In the genomic region with DNA sequence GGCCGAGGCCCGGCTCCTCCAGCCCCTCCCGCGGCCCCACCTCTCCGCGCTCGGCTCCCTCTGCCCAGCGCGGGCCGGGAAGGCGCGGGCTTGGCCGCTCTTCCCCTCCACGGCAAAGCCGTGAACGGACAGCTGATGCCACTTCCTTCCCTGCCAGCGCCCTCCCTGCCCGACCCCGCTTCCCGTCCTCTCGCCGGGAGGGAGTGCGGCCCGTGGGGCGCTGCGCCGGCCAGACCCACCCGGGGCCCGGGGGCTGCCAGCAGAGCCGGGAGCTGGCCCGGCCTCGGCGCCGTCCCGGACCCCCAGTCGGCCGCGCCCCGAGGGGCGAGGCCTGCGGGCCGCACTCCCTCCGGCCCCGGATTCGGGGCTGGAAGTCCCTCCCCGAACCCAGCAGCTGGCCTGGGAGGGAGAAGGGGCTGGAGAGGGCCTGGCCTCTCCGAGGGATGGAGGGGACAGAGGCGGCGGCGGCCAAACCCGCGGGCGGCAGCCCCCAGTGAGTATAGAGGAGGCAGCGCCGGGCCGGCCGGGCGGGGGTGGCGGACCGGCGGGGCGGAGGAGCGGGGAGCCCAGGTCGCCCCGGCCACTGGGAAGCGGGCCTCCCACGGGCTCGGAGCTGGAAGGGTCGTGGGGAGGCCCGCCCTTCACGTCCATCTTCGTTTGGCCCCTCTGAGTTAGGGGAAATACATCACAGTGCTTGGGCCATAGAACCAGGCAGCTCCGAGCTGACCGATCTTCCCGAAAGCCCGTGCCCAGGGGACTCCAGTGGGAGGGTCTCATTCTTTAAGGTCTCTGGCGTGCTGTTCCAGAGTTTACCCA, we compare ENCODE assay signal across 8 cellular contexts. TPM values are rescaled to one million over a fixed set of nuclear protein-coding genes. Genes with fewer than 3 reads are reported as not detected.
A peak's percentile ranks its signal among the peaks of the same experiment; 100 is the strongest.
DNase-seq lines count a peak whose midpoint lies in the region; ATAC-seq and TF ChIP-seq lines count a peak whose summit lies in the region.

A gene with protein sequence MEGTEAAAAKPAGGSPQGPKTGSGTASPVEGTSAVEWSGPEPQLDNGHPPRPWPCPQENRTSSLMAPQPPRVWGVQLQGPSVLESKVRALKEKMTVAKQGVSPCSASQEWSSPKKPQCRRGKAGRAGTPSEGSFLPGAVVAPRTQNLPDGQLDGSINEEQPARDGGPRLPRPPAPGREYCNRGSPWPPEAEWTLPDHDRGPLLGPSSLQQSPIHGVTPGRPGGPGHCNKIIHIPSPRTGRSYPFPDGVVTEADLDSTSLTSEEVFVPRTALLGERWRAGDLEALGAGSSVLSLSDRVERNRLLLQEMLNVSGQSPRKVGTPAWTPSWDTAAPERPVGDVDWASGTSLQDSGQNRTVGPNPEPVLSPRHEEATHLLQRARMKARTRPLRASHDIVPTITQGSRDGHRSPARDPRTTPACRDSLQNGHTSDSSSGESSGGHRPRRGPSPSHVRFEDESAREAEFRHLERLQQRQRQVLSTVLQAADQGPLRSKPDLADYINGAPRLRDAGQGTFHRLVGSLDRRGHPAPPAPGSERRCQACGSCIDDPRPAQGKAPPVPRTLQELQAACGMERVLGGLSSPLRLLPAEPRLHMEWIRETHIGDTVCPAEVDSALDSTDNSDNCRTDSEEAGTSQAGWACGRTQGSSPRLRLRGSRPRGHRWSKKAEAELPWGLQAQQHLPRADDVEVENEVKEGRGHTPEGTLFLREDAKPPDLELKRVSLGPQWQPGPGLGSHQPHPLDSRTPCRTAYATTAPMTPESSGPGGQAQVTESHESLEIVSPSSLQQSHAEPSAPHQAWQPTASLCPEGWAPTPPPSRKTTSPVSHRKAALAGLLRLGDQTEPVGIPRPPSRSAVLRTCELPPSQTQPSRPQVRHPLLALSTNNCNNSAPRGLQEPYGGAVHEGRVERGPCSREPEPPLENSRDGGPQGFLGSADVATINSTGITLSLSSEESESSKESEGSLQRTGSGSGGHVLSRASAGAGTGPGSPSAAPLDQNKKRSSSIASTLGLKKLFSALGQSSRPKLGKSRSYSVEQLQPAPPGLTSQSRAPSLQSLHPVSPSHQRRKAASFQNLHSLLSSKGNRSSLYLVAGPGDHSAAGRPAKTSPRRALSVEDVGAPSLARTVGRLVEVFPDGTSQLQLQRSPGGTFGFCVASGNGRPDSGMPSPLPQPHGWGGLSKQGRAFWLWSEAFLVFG (plus strand): TSS at position 97 of the 816 bp plus-strand sequence. CDS start 347 bp downstream, at position 444.

- peak; percentile 48 to 67 (median 57) for ATAC-seq in right lobe of liver

- H3K4me3 ChIP-seq in right lobe of liver (peak within 1 kb of the TSS; percentile 29 to 49 (median 38)), suprapubic skin (peak within 1 kb of the TSS; percentile 68)

- H3K36me3 ChIP-seq in right lobe of liver (no peaks in the 10 kb centered on the region), suprapubic skin (peaks cover 3% of the 10 kb centered on the region)

- H3K9me3 ChIP-seq in right lobe of liver (no peaks in the 10 kb centered on the region), suprapubic skin (no peaks in the 10 kb centered on the region)

- intact Hi-C loops in right lobe of liver (cut with DNase I), result no loop called here

- TF ChIP-seq CTCF in right lobe of liver (IDR thresholded peaks at IDR 0.05), result no peak
- TF ChIP-seq CTCF in suprapubic skin (IDR thresholded peaks at IDR 0.05), result no peak

- peak; percentile 47 for DNase-seq in GM04504 (ENCODE audit: low read depth)
- DNase-seq in LHCN-M2 (ENCODE audit: low read depth), result peak; percentile 64
- DNase-seq in dermis blood vessel endothelial cell, result peak; percentile 53
- no peak for DNase-seq in right lobe of liver
- peak; percentile 67 to 79 for DNase-seq in suprapubic skin (ENCODE audit: low spot score in 2 of 2)
- no peak for DNase-seq in NCI-H128 (lab: John Stamatoyannopoulos, UW; ENCODE audit: unreplicated experiment)
- DNase-seq in MV-4-11 (lab: John Stamatoyannopoulos, UW), result no peak
- DNase-seq in NCI-H1436 (lab: John Stamatoyannopoulos, UW), result no peak

- TF ChIP-seq EP300 in suprapubic skin (IDR thresholded peaks at IDR 0.05), result no peak

- H3K27me3 ChIP-seq in right lobe of liver, result no peaks in the 10 kb centered on the region
- H3K27me3 ChIP-seq in suprapubic skin, result peaks cover 3% of the 10 kb centered on the region

- no CpG with 5 or more reads among the region's 77 CpGs for WGBS in right lobe of liver (ENCODE audit: insufficient coverage, low coverage, low lambda C conversion rate, missing lambda C conversion rate)
- WGBS in suprapubic skin, result 18% methylated on average over 20 of the region's 77 CpGs

- TF ChIP-seq POLR2A in right lobe of liver (IDR thresholded peaks at IDR 0.05) (no peak), suprapubic skin (IDR thresholded peaks at IDR 0.05) (no peak)

- peaks cover 0 to 2% (median 0%) of the 10 kb centered on the region in 4 donors for H3K4me1 ChIP-seq in right lobe of liver
- peaks cover 10% of the 10 kb centered on the region for H3K4me1 ChIP-seq in suprapubic skin

- H3K27ac ChIP-seq in right lobe of liver, result peak within 1 kb of the TSS in 2 of 3 donors; percentile 31 to 37
- peak within 1 kb of the TSS; percentile 78 for H3K27ac ChIP-seq in suprapubic skin

RNA-seq across cellular contexts. Expression of the gene that starts here (rescaled TPM):
- total RNA-seq in LHCN-M2 (2014; rRNA removed), result 5.9 and 7.1 TPM in 2 replicates
- 4.0 TPM for polyA plus RNA-seq in LHCN-M2 (2012)
- 5.9 and 6.1 TPM in 2 replicates for total RNA-seq in dermis blood vessel endothelial cell
- total RNA-seq in right lobe of liver, result under 1 TPM; 0.13 to 0.25 (median 0.21) TPM
- total RNA-seq in suprapubic skin, result 1 to 10 TPM; 1.8 to 7.9 (median 5.5) TPM

Comparison
In these comparisons a context has a peak if more than half of its experiments do, and no peak if none do; other contexts are left out.
1. Peak in ATAC-seq, H3K4me3 ChIP-seq and H3K27ac ChIP-seq in right lobe of liver; RNA of the gene not detected or under 1 TPM.
2. DNase-seq: peak in GM04504 (single experiment), LHCN-M2 (single experiment), dermis blood vessel endothelial cell (single experiment) and suprapubic skin (2 of 2); none in right lobe of liver (0 of 3), NCI-H128 (single experiment), MV-4-11 (single experiment) and NCI-H1436 (single experiment).